Comparison of ENCODE assay signal across 14 cellular contexts in genomic region chr10:78462728-78463228, GRCh38.
"Had no signal": no experiment of that assay in that cellular context is flagged by ENCODE, and none has a peak within 500 bp of the region (broad histone marks: within the 10 kb centered on the region; RNA-seq: fewer than 3 reads in every experiment).

No MANE protein-coding gene starts in this region.

- H3K36me3 ChIP-seq: spleen had no signal

- H3K27ac ChIP-seq: spleen had no signal

- H3K4me1 ChIP-seq: spleen had no signal

- H3K9me3 Mint-ChIP-seq: activated T-helper 1 cell treated with anti-CD3 and anti-CD28 coated beads, Interleukin-12 subunit alpha, Interleukin-12 subunit beta, Interleukin-2, Interleukin-4 antibody, amounts not matched to agents 30 ng/mL and 10 ng/mL and 1 ng/mL, durations not matched to agents 14 hours and 24 hours and 36 hours; central memory CD8-positive, alpha-beta T cell; dendritic cell treated with granulocyte-macrophage colony-stimulating factor and Interleukin-4, amounts not matched to agents 40 ng/mL and 50 ng/mL, for 4 days; immature natural killer cell had no signal

- H3K9me3 ChIP-seq: spleen had no signal

- H3K36me3 Mint-ChIP-seq: immature natural killer cell; stimulated activated naive B cell treated with anti-CD40 and anti-IgM and Interleukin-4, amounts not matched to agents 10 μg/mL and 1 μg/mL and 100 μg/mL, for 72 hours had no signal

- H3K4me1 Mint-ChIP-seq: central memory CD8-positive, alpha-beta T cell; immature natural killer cell; stimulated activated naive B cell treated with anti-CD40 and anti-IgM and Interleukin-4, amounts not matched to agents 10 μg/mL and 1 μg/mL and 100 μg/mL, for 72 hours had no signal

- H3K27ac Mint-ChIP-seq: activated T-helper 1 cell treated with anti-CD3 and anti-CD28 coated beads, Interleukin-12 subunit alpha, Interleukin-12 subunit beta, Interleukin-2, Interleukin-4 antibody, amounts not matched to agents 30 ng/mL and 10 ng/mL and 1 ng/mL, durations not matched to agents 14 hours and 24 hours and 36 hours; dendritic cell treated with granulocyte-macrophage colony-stimulating factor and Interleukin-4, amounts not matched to agents 40 ng/mL and 50 ng/mL, for 4 days; immature natural killer cell; stimulated activated naive B cell treated with anti-CD40 and anti-IgM and Interleukin-4, amounts not matched to agents 10 μg/mL and 1 μg/mL and 100 μg/mL, for 72 hours had no signal

- H3K27me3 ChIP-seq: spleen had no signal

- ATAC-seq: activated CD4-positive, CD25-positive, alpha-beta regulatory T cell treated with anti-CD3 and anti-CD28 coated beads, Interleukin-2, amount 50 U/mL, for 24 hours; left cardiac atrium; stimulated activated naive B cell treated with anti-CD40 and anti-IgM and Interleukin-4, amounts not matched to agents 10 μg/mL and 1 μg/mL and 100 μg/mL, for 72 hours had no signal

- H3K4me3 ChIP-seq: lung, spleen had no signal

- DNase-seq: activated CD4-positive, alpha-beta T cell treated with anti-CD3 and anti-CD28 coated beads, Interleukin-2, amount 50 U/mL, for 48 hours; activated naive CD4-positive, alpha-beta T cell; erythroblast; immature natural killer cell; left cardiac atrium; SIG-M5; spleen; stimulated activated CD4-positive, alpha-beta T cell treated with anti-CD3 and anti-CD28 coated beads, Interleukin-1b, Interleukin-23, amount 100 ng/mL, for 48 hours; stimulated activated naive B cell treated with anti-CD40 and anti-IgM and Interleukin-4, amounts not matched to agents 10 μg/mL and 1 μg/mL and 100 μg/mL, for 72 hours had no signal

- H3K4me3 Mint-ChIP-seq: activated T-helper 1 cell treated with anti-CD3 and anti-CD28 coated beads, Interleukin-12 subunit alpha, Interleukin-12 subunit beta, Interleukin-2, Interleukin-4 antibody, amounts not matched to agents 30 ng/mL and 10 ng/mL and 1 ng/mL, durations not matched to agents 14 hours and 24 hours and 36 hours; central memory CD8-positive, alpha-beta T cell; dendritic cell treated with granulocyte-macrophage colony-stimulating factor and Interleukin-4, amounts not matched to agents 40 ng/mL and 50 ng/mL, for 4 days; immature natural killer cell; stimulated activated naive B cell treated with anti-CD40 and anti-IgM and Interleukin-4, amounts not matched to agents 10 μg/mL and 1 μg/mL and 100 μg/mL, for 72 hours had no signal
